8 cellular contexts compared by ENCODE assay signal in genomic region chr4:186037692-186038658, GRCh38. TPM values are rescaled to one million over a fixed set of nuclear protein-coding genes. Genes with fewer than 3 reads are reported as not detected.
DNase-seq lines count a peak whose midpoint lies in the region; ATAC-seq and TF ChIP-seq lines count a peak whose summit lies in the region.

No MANE protein-coding gene starts in this region.

- H3K4me3 ChIP-seq in GM12875 (ENCODE audit: low read depth, low read length) (no peak overlapping the region), right atrium auricular region (no peak overlapping the region)

- H3K36me3 ChIP-seq in right atrium auricular region, result no peaks in the 10 kb centered on the region

- peaks cover 0 to 9% of the 10 kb centered on the region in 2 donors for H3K9me3 ChIP-seq in right atrium auricular region

- H3K4me1 ChIP-seq in right atrium auricular region, result peaks cover 0 to 11% of the 10 kb centered on the region in 2 donors

- ATAC-seq in HG02973 (IDR thresholded peaks at IDR 0.05; ENCODE audit: unreplicated experiment), result peak; percentile 72

- H3K27me3 ChIP-seq in right atrium auricular region, result no peaks in the 10 kb centered on the region

- peak overlapping the region in 1 of 2 donors; percentile 29 for H3K27ac ChIP-seq in right atrium auricular region

- TF ChIP-seq CTCF in GM12875 (IDR thresholded peaks at IDR 0.05; ENCODE audit: borderline replicate concordance, insufficient read depth, low read depth, low read length) (peak; percentile 40; the same call in 1 of the 2 replicates), right atrium auricular region (IDR thresholded peaks at IDR 0.05) (peak; percentile 61 to 79)

- DNase-seq in Ammon's horn (ENCODE audit: low spot score) (peak; percentile 93), NCI-H2227 (lab: John Stamatoyannopoulos, UW; ENCODE audit: unreplicated experiment) (peak; percentile 74), anterior cingulate cortex (lab: John Stamatoyannopoulos, UW) (peak in 36 of 58 donors; percentile 2 to 74 (median 22)), right atrium auricular region (ENCODE audit: low spot score) (no peak), retina (peak; percentile 85), GOT3 (lab: John Stamatoyannopoulos, UW) (no peak)

RNA-seq across cellular contexts. Expression of gene TLR3, which starts 31.0 kb away (rescaled TPM):
- 1 to 10 TPM; 3.0 to 3.5 TPM for total RNA-seq in right atrium auricular region

Comparison
In these comparisons a context has a peak if more than half of its experiments do, and no peak if none do; other contexts are left out.
1. DNase-seq: peak in Ammon's horn (single experiment), NCI-H2227 (single experiment), anterior cingulate cortex (36 of 58) and retina (single experiment); none in right atrium auricular region (single experiment) and GOT3 (single experiment).